9 cellular contexts compared by ENCODE assay signal in the genomic region with DNA sequence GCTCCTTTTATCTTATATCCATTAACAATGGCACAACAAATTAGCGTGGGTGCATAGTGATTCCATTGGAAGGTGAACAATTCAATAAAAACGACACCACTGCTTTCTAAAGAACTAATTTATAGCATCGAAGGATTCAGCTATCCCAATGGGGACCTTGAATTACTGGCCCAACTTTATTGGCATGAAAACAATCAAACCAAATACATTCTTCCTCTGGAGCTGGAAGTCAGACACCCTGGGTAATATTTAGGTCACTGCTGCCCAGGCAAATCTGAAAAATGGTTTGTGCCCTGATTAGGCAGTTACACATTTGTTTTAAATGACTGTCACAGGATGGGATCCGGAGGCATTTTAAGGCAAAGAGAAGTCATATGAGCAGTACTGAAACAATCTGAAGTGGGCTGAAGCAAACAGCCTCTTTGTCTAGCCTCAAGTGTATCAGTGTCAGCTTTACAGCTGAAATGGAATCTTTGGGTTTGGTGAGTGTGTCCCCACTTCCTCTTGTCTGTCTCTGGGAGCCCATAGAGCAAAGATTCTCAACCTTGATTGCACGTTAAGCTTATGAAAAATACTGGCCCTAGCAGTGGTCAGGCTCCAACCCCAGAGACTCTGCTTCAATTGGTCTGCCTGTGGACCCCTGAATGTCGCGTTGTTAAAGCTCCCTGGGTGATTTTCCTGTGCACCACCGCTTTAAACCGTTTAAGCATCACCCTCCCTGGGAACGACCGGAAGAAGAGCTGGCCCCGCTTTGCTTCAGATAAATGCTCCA. TPM values are rescaled to one million over a fixed set of nuclear protein-coding genes. Genes with fewer than 3 reads are reported as not detected.
DNase-seq lines count a peak whose midpoint lies in the region; ATAC-seq and TF ChIP-seq lines count a peak whose summit lies in the region.
"Had no signal": no experiment of that assay in that cellular context is flagged by ENCODE, and none has a peak within 500 bp of the region (broad histone marks: within the 10 kb centered on the region; RNA-seq: fewer than 3 reads in every experiment).

No MANE protein-coding gene starts in this region.

- peaks cover 0 to 4% (median 0%) of the 10 kb centered on the region in 5 donors for H3K36me3 Mint-ChIP-seq in naive thymus-derived CD4-positive, alpha-beta T cell

- CTCF ChIA-PET in naive thymus-derived CD4-positive, alpha-beta T cell (lab: Charles Lee): interaction anchor here (1.1 to 3.5 kb wide), 7 partner anchors 13 to 34 kb away, joined by 5 to 20 read pairs (median 7); a partner anchor contains a TSS

- DNase-seq in DMS79 (lab: John Stamatoyannopoulos, UW) (peak; percentile 19), WERI-Rb-1 (peak; percentile 36), mucosa of gallbladder (ENCODE audit: low spot score) (no peak), CD1c-positive myeloid dendritic cell (ENCODE audit: extremely low spot score) (no peak), erythroblast (lab: John Stamatoyannopoulos, UW) (no peak)
- no peak for DNase-seq in naive thymus-derived CD4-positive, alpha-beta T cell
- DNase-seq: stimulated activated CD4-positive, alpha-beta T cell treated with anti-CD3 and anti-CD28 coated beads, Interleukin-15, amount 100 ng/mL, for 24 hours had no signal

- H3K4me3 Mint-ChIP-seq in naive thymus-derived CD4-positive, alpha-beta T cell: peak overlapping the region; percentile 27 to 86 (median 48)

- H3K27me3 Mint-ChIP-seq in naive thymus-derived CD4-positive, alpha-beta T cell: no peaks in the 10 kb centered on the region

- peak; percentile 46 for ATAC-seq in GM18511 (IDR thresholded peaks at IDR 0.05; ENCODE audit: unreplicated experiment)
- ATAC-seq in naive thymus-derived CD4-positive, alpha-beta T cell: no peak
- ATAC-seq: Panc1 had no signal

- POLR2A ChIA-PET in naive thymus-derived CD4-positive, alpha-beta T cell (lab: Charles Lee): interaction anchor here (0.9 to 22.6 kb wide), 6 partner anchors 10 to 73 kb away, joined by 4 to 382 read pairs (median 12); a partner anchor contains a TSS

- TF ChIP-seq POLR2A in erythroblast (IDR thresholded peaks at IDR 0.05; ENCODE audit: low read length): no peak

- intact Hi-C loops in naive thymus-derived CD4-positive, alpha-beta T cell (cut with micrococcal nuclease): loop anchor here in 1 of 2 donors (5.0 kb wide), 2 partner anchors 35 to 1420 kb away; no protein-coding TSS in a partner anchor

- no peak overlapping the region for H3K4me3 ChIP-seq in WERI-Rb-1 (ENCODE audit: low read depth, low read length)
- H3K4me3 ChIP-seq in naive thymus-derived CD4-positive, alpha-beta T cell (ENCODE audit: low read length): no peak overlapping the region

- H3K36me3 ChIP-seq in WERI-Rb-1: no peaks in the 10 kb centered on the region
- H3K36me3 ChIP-seq in naive thymus-derived CD4-positive, alpha-beta T cell (ENCODE audit: control insufficient read depth in 2 of 3, insufficient read depth in 3 of 3, low read length in 3 of 3): no peaks in the 10 kb centered on the region

- H3K9me3 Mint-ChIP-seq in naive thymus-derived CD4-positive, alpha-beta T cell: no peaks in the 10 kb centered on the region

- peaks cover 27 to 72% (median 68%) of the 10 kb centered on the region in 7 donors for H3K4me1 Mint-ChIP-seq in naive thymus-derived CD4-positive, alpha-beta T cell

- H3K27ac ChIP-seq in WERI-Rb-1: peak overlapping the region; percentile 20
- peak overlapping the region; percentile 47 for H3K27ac ChIP-seq in naive thymus-derived CD4-positive, alpha-beta T cell (ENCODE audit: low read depth, low read length)

- H3K9me3 ChIP-seq in WERI-Rb-1 (ENCODE audit: severe bottlenecking): no peaks in the 10 kb centered on the region
- no peaks in the 10 kb centered on the region for H3K9me3 ChIP-seq in naive thymus-derived CD4-positive, alpha-beta T cell (ENCODE audit: control insufficient read depth in 2 of 3, low read length in 3 of 3)

- H3K27me3 ChIP-seq in WERI-Rb-1 (ENCODE audit: insufficient read depth, low read depth, severe bottlenecking): no peaks in the 10 kb centered on the region
- H3K27me3 ChIP-seq in naive thymus-derived CD4-positive, alpha-beta T cell (ENCODE audit: control insufficient read depth in 2 of 2, insufficient read depth in 2 of 2, low read length in 2 of 2): no peaks in the 10 kb centered on the region

- H3K4me1 ChIP-seq in naive thymus-derived CD4-positive, alpha-beta T cell (ENCODE audit: control insufficient read depth in 2 of 2, insufficient read depth in 2 of 2, low read length in 2 of 2): peaks cover 34 to 55% of the 10 kb centered on the region in 2 donors

- peak overlapping the region; percentile 64 to 99 (median 84) for H3K27ac Mint-ChIP-seq in naive thymus-derived CD4-positive, alpha-beta T cell

- TF ChIP-seq CTCF in WERI-Rb-1 (IDR thresholded peaks at IDR 0.05; ENCODE audit: low read depth, low read length): no peak

RNA-seq across cellular contexts. Expression of a gene that starts 30.3 kb away (rescaled TPM):
- 10 to 100 TPM in 3 of 5 experiments, 1 to 10 TPM in 2; 4.9 to 21.2 (median 12.2) TPM for total RNA-seq in naive thymus-derived CD4-positive, alpha-beta T cell
- 1 to 10 TPM; 5.6 to 7.5 TPM for polyA plus RNA-seq in naive thymus-derived CD4-positive, alpha-beta T cell
- total RNA-seq in mucosa of gallbladder: 2.0 TPM

Comparison
In these comparisons a context has a peak if more than half of its experiments do, and no peak if none do; other contexts are left out.
1. DNase-seq: peak in DMS79 (single experiment) and WERI-Rb-1 (single experiment); none in naive thymus-derived CD4-positive, alpha-beta T cell (0 of 9), mucosa of gallbladder (single experiment), CD1c-positive myeloid dendritic cell (single experiment) and erythroblast (0 of 2).